Comparison of ENCODE assay signal across 8 cellular contexts in the genomic region with DNA sequence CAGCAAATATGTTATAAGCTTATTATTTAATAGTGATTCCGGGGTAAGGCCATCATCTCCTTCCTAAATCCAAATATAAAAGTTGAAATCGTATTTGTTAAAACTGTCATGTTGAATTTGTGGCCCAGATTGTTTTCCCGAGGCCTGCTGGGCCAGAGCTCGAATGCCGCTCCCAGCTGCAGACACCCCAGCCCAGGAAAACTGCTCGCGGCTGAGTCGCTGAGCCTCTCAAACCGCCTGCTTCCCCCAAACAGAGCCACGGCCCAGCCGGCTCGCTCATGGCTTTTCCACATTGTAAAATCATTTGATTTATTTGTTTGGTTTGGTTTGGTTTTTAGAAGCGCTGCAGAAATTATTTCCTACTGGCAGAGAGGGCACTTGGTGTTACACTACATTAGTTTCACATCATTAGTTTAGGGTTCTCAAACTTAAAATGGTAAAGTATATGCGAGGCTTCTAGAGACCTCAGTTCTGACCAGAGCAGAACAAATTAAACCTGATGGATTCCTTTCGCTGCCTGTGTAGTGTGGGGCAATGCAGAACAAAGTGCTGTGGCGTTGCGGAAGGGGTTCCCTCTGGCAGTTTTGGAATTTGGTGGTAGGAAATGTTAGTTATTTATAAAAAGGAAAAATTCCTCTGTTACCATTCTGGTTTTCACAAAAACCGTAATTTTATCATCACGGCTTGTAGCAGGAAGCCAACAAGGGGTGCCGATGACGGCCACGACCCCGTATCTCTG.
DNase-seq lines count a peak whose midpoint lies in the region; ATAC-seq and TF ChIP-seq lines count a peak whose summit lies in the region.

No MANE protein-coding gene starts in this region.

- ATAC-seq in left colon (peak; percentile 22), GM18511 (IDR thresholded peaks at IDR 0.05; ENCODE audit: unreplicated experiment) (no peak)

- H3K27me3 ChIP-seq in transverse colon = peaks cover 61% of the 10 kb centered on the region

- peak overlapping the region in 3 of 4 donors; percentile 26 to 54 (median 41) for H3K4me3 ChIP-seq in transverse colon

- in situ Hi-C loops in transverse colon (cut with MboI; ENCODE audit: low pct_ligation_motif_present in 1 of 4, low pct_unique_long_range_greater_than_20kb in 1 of 4, low sequenced_read_pairs in 3 of 4) = loop anchor here in 1 of 4 donors (25.0 kb wide), 1 partner anchor 153 kb away; the partner anchor contains the start of gene PITX1

- TF ChIP-seq POLR2A in transverse colon (IDR thresholded peaks at IDR 0.05) = no peak

- no peak overlapping the region for H3K27ac Mint-ChIP-seq in activated naive CD8-positive, alpha-beta T cell
- no peak overlapping the region for H3K27ac Mint-ChIP-seq in activated naive CD8-positive, alpha-beta T cell treated with anti-CD3 and anti-CD28 coated beads for 36 hours
- no peak overlapping the region for H3K27ac Mint-ChIP-seq in activated T-helper 2 cell treated with anti-CD3 and anti-CD28 coated beads, Interferon-gamma antibody, Interleukin-2, Interleukin-4, amounts not matched to agents 10 μg/mL and 5 μg/mL and 100 μg/mL, durations not matched to agents 14 hours and 24 hours and 36 hours

- peak overlapping the region; percentile 22 to 48 (median 32) for H3K27ac ChIP-seq in transverse colon

- peak overlapping the region; percentile 70 for H3K4me3 Mint-ChIP-seq in activated naive CD8-positive, alpha-beta T cell
- no peak overlapping the region for H3K4me3 Mint-ChIP-seq in activated naive CD8-positive, alpha-beta T cell treated with anti-CD3 and anti-CD28 coated beads for 36 hours
- no peak overlapping the region for H3K4me3 Mint-ChIP-seq in activated T-helper 2 cell treated with anti-CD3 and anti-CD28 coated beads, Interferon-gamma antibody, Interleukin-2, Interleukin-4, amounts not matched to agents 10 μg/mL and 5 μg/mL and 100 μg/mL, durations not matched to agents 14 hours and 24 hours and 36 hours (ENCODE audit: low read depth)

- H3K36me3 ChIP-seq in transverse colon = no peaks in the 10 kb centered on the region

- no peak for TF ChIP-seq EP300 in transverse colon (IDR thresholded peaks at IDR 0.05; ENCODE audit: low read depth)

- no peaks in the 10 kb centered on the region for H3K36me3 Mint-ChIP-seq in activated naive CD8-positive, alpha-beta T cell
- H3K36me3 Mint-ChIP-seq in activated naive CD8-positive, alpha-beta T cell treated with anti-CD3 and anti-CD28 coated beads for 36 hours = no peaks in the 10 kb centered on the region
- no peaks in the 10 kb centered on the region for H3K36me3 Mint-ChIP-seq in activated T-helper 2 cell treated with anti-CD3 and anti-CD28 coated beads, Interferon-gamma antibody, Interleukin-2, Interleukin-4, amounts not matched to agents 10 μg/mL and 5 μg/mL and 100 μg/mL, durations not matched to agents 14 hours and 24 hours and 36 hours (ENCODE audit: low read depth)

- H3K9me3 ChIP-seq in transverse colon = no peaks in the 10 kb centered on the region

- no peak for TF ChIP-seq CTCF in transverse colon (IDR thresholded peaks at IDR 0.05)

- H3K27me3 Mint-ChIP-seq in activated naive CD8-positive, alpha-beta T cell = peaks cover 12% of the 10 kb centered on the region
- peaks cover 30% of the 10 kb centered on the region for H3K27me3 Mint-ChIP-seq in activated naive CD8-positive, alpha-beta T cell treated with anti-CD3 and anti-CD28 coated beads for 36 hours
- peaks cover 51% of the 10 kb centered on the region for H3K27me3 Mint-ChIP-seq in activated T-helper 2 cell treated with anti-CD3 and anti-CD28 coated beads, Interferon-gamma antibody, Interleukin-2, Interleukin-4, amounts not matched to agents 10 μg/mL and 5 μg/mL and 100 μg/mL, durations not matched to agents 14 hours and 24 hours and 36 hours (ENCODE audit: low read depth)

- H3K4me1 ChIP-seq in transverse colon = peaks cover 3 to 11% (median 5%) of the 10 kb centered on the region in 4 donors

- intact Hi-C loops in activated T-helper 2 cell treated with anti-CD3 and anti-CD28 coated beads, Interferon-gamma antibody, Interleukin-2, Interleukin-4, amounts not matched to agents 10 μg/mL and 5 μg/mL and 100 μg/mL, durations not matched to agents 14 hours and 24 hours and 36 hours (cut with micrococcal nuclease) = no loop called here
- intact Hi-C loops in left colon (cut with DNase I, micrococcal nuclease) = loop anchor here in 1 of 2 donors (5.0 kb wide), 1 partner anchor 158 kb away; the partner anchor contains the start of gene PITX1
- intact Hi-C loops in transverse colon (cut with DNase I; ENCODE audit: low total_unique reads) = no loop called here

- H3K4me1 Mint-ChIP-seq in activated naive CD8-positive, alpha-beta T cell (ENCODE audit: low read depth) = peaks cover 2% of the 10 kb centered on the region
- H3K4me1 Mint-ChIP-seq in activated naive CD8-positive, alpha-beta T cell treated with anti-CD3 and anti-CD28 coated beads for 36 hours = peaks cover 2% of the 10 kb centered on the region
- no peaks in the 10 kb centered on the region for H3K4me1 Mint-ChIP-seq in activated T-helper 2 cell treated with anti-CD3 and anti-CD28 coated beads, Interferon-gamma antibody, Interleukin-2, Interleukin-4, amounts not matched to agents 10 μg/mL and 5 μg/mL and 100 μg/mL, durations not matched to agents 14 hours and 24 hours and 36 hours (ENCODE audit: low read depth)

- no peaks in the 10 kb centered on the region for H3K9me3 Mint-ChIP-seq in activated naive CD8-positive, alpha-beta T cell (ENCODE audit: low read depth)
- H3K9me3 Mint-ChIP-seq in activated naive CD8-positive, alpha-beta T cell treated with anti-CD3 and anti-CD28 coated beads for 36 hours = no peaks in the 10 kb centered on the region
- no peaks in the 10 kb centered on the region for H3K9me3 Mint-ChIP-seq in activated T-helper 2 cell treated with anti-CD3 and anti-CD28 coated beads, Interferon-gamma antibody, Interleukin-2, Interleukin-4, amounts not matched to agents 10 μg/mL and 5 μg/mL and 100 μg/mL, durations not matched to agents 14 hours and 24 hours and 36 hours

- DNase-seq in activated naive CD8-positive, alpha-beta T cell treated with anti-CD3 and anti-CD28 coated beads for 36 hours = no peak
- peak; percentile 1 for DNase-seq in activated T-helper 2 cell treated with anti-CD3 and anti-CD28 coated beads, Interferon-gamma antibody, Interleukin-2, Interleukin-4, amounts not matched to agents 10 μg/mL and 5 μg/mL and 100 μg/mL, durations not matched to agents 14 hours and 24 hours and 36 hours (ENCODE audit: low spot score)
- DNase-seq in left colon (no peak), transverse colon (no peak), activated gamma-delta T cell treated with Interleukin-2 at 50 U/mL for 16 hours (no peak)
- no peak for DNase-seq in activated CD4-positive, alpha-beta T cell treated with anti-CD3 and anti-CD28 coated beads for 48 hours

- 52 to 66% methylated on average over 6 to 23 of the region's 23 CpGs for WGBS in transverse colon (ENCODE audit: low coverage in 1 of 2), 2 donors
